ENCODE assay signal across 15 cellular contexts in the genomic region with DNA sequence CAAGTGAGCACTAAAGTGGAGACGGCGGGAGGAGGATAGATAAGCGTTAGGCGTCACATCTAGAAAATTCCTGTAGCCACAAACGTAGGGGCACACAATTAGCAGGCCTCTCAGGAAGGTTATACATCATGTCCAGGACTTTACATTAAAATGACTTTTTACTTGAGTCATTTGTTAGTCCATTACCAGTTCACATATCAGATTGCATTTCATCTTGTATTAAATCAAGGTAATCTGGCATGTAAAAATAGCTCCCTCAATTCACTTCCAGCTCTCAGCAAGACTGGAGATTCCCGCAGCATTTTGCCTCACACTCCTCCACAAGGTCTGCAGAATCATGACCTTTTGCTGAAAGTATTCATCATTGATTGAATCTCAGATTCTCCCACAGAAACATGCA.
DNase-seq lines count a peak whose midpoint lies in the region; ATAC-seq and TF ChIP-seq lines count a peak whose summit lies in the region.
"Had no signal": no experiment of that assay in that cellular context is flagged by ENCODE, and none has a peak within 500 bp of the region (broad histone marks: within the 10 kb centered on the region; RNA-seq: fewer than 3 reads in every experiment).

No MANE protein-coding gene starts in this region.

- DNase-seq in SJSA1 (ENCODE audit: low read depth in 1 of 2, low spot score in 2 of 2) = no peak
- no peak for DNase-seq in chondrocyte (ENCODE audit: low spot score)
- no peak for DNase-seq in prostate gland (ENCODE audit: low spot score)
- no peak for DNase-seq in NCI-H82 (lab: John Stamatoyannopoulos, UW)
- no peak for DNase-seq in COLO668 (lab: John Stamatoyannopoulos, UW; ENCODE audit: unreplicated experiment)
- DNase-seq: CD8-positive, alpha-beta memory T cell; EL; NCI-H1436 treated with DMSO at 0.1 percent for 48 hours; NCI-H2081; NCI-H226; NCI-H526 treated with DMSO at 0.1 percent for 48 hours; PC-9 had no signal

- H3K36me3 Mint-ChIP-seq in chondrocyte (ENCODE audit: low read depth) = no peaks in the 10 kb centered on the region
- no peaks in the 10 kb centered on the region for H3K36me3 Mint-ChIP-seq in nephron (ENCODE audit: low read depth)
- H3K36me3 Mint-ChIP-seq in activated T-helper 17 cell treated with anti-CD3 and anti-CD28 coated beads, Interleukin-2, amount 50 U/mL, for 72 hours (ENCODE audit: low read depth) = no peaks in the 10 kb centered on the region
- H3K36me3 Mint-ChIP-seq: CD8-positive, alpha-beta memory T cell had no signal

- TF ChIP-seq CTCF in chondrocyte (IDR thresholded peaks at IDR 0.05) = no peak
- no peak for TF ChIP-seq CTCF in nephron (IDR thresholded peaks at IDR 0.05; ENCODE audit: unreplicated experiment in 3 of 3)
- TF ChIP-seq CTCF in prostate gland (IDR thresholded peaks at IDR 0.05) = no peak

- H3K4me3 Mint-ChIP-seq in chondrocyte (ENCODE audit: unreplicated experiment) (no peak overlapping the region), nephron (peak overlapping the region in 2 of 3 experiments; percentile 5 to 32)
- H3K4me3 Mint-ChIP-seq in activated T-helper 17 cell treated with anti-CD3 and anti-CD28 coated beads, Interleukin-2, amount 50 U/mL, for 72 hours = no peak overlapping the region
- H3K4me3 Mint-ChIP-seq: CD8-positive, alpha-beta memory T cell had no signal

- no peaks in the 10 kb centered on the region for H3K27me3 ChIP-seq in SJSA1 (replicated peaks)
- H3K27me3 ChIP-seq in prostate gland (replicated peaks; ENCODE audit: insufficient read depth) = no peaks in the 10 kb centered on the region

- H3K4me1 Mint-ChIP-seq in chondrocyte (ENCODE audit: low read depth) (peaks cover 62% of the 10 kb centered on the region), nephron (peaks cover 66% of the 10 kb centered on the region)
- H3K4me1 Mint-ChIP-seq in activated T-helper 17 cell treated with anti-CD3 and anti-CD28 coated beads, Interleukin-2, amount 50 U/mL, for 72 hours = no peaks in the 10 kb centered on the region
- H3K4me1 Mint-ChIP-seq: CD8-positive, alpha-beta memory T cell had no signal

- H3K4me1 ChIP-seq in SJSA1 (replicated peaks) (peaks cover 36% of the 10 kb centered on the region), prostate gland (replicated peaks) (no peaks in the 10 kb centered on the region)
- H3K4me1 ChIP-seq: HAP-1 had no signal

- H3K36me3 ChIP-seq in SJSA1 (no peaks in the 10 kb centered on the region), prostate gland (no peaks in the 10 kb centered on the region)
- H3K36me3 ChIP-seq: HAP-1 had no signal

- H3K27me3 Mint-ChIP-seq in chondrocyte (ENCODE audit: low read depth) = no peaks in the 10 kb centered on the region
- H3K27me3 Mint-ChIP-seq in nephron (ENCODE audit: low read depth) = no peaks in the 10 kb centered on the region
- peaks cover 3% of the 10 kb centered on the region for H3K27me3 Mint-ChIP-seq in activated T-helper 17 cell treated with anti-CD3 and anti-CD28 coated beads, Interleukin-2, amount 50 U/mL, for 72 hours

- H3K27ac ChIP-seq in SJSA1 = peak overlapping the region; percentile 11; the same call in 1 of the 2 replicates
- H3K27ac ChIP-seq in prostate gland = no peak overlapping the region
- H3K27ac ChIP-seq: PC-9 had no signal

- H3K9me3 ChIP-seq in SJSA1 (replicated peaks) = no peaks in the 10 kb centered on the region
- no peaks in the 10 kb centered on the region for H3K9me3 ChIP-seq in prostate gland
- H3K9me3 ChIP-seq: HAP-1 had no signal

- ATAC-seq in activated T-helper 17 cell treated with anti-CD3 and anti-CD28 coated beads, Interleukin-2, amount 50 U/mL, for 72 hours (replicated peaks) = no peak

- H3K9me3 Mint-ChIP-seq in chondrocyte (ENCODE audit: low read depth) = peaks cover 2% of the 10 kb centered on the region
- peaks cover 2% of the 10 kb centered on the region for H3K9me3 Mint-ChIP-seq in nephron
- H3K9me3 Mint-ChIP-seq in activated T-helper 17 cell treated with anti-CD3 and anti-CD28 coated beads, Interleukin-2, amount 50 U/mL, for 72 hours = no peaks in the 10 kb centered on the region

- intact Hi-C loops in prostate gland (cut with DNase I) = no loop called here

- H3K27ac Mint-ChIP-seq in chondrocyte (ENCODE audit: unreplicated experiment) = peak overlapping the region; percentile 95
- peak overlapping the region; percentile 82 to 90 (median 90) for H3K27ac Mint-ChIP-seq in nephron
- no peak overlapping the region for H3K27ac Mint-ChIP-seq in activated T-helper 17 cell treated with anti-CD3 and anti-CD28 coated beads, Interleukin-2, amount 50 U/mL, for 72 hours
- H3K27ac Mint-ChIP-seq: CD8-positive, alpha-beta memory T cell had no signal

- 89% methylated on average over 6 of the region's 6 CpGs for WGBS in prostate gland

- H3K4me3 ChIP-seq in SJSA1 = no peak overlapping the region
- no peak overlapping the region for H3K4me3 ChIP-seq in prostate gland
- H3K4me3 ChIP-seq: HAP-1, PC-9 had no signal

- TF ChIP-seq POLR2A in prostate gland (IDR thresholded peaks at IDR 0.05) = no peak

Comparison
In these comparisons a context has a peak if more than half of its experiments do, and no peak if none do; other contexts are left out.
1. H3K4me3 Mint-ChIP-seq: peak in nephron (2 of 3); none in chondrocyte (single experiment) and activated T-helper 17 cell treated with anti-CD3 and anti-CD28 coated beads, Interleukin-2, amount 50 U/mL, for 72 hours (single experiment).